In the genomic region with DNA sequence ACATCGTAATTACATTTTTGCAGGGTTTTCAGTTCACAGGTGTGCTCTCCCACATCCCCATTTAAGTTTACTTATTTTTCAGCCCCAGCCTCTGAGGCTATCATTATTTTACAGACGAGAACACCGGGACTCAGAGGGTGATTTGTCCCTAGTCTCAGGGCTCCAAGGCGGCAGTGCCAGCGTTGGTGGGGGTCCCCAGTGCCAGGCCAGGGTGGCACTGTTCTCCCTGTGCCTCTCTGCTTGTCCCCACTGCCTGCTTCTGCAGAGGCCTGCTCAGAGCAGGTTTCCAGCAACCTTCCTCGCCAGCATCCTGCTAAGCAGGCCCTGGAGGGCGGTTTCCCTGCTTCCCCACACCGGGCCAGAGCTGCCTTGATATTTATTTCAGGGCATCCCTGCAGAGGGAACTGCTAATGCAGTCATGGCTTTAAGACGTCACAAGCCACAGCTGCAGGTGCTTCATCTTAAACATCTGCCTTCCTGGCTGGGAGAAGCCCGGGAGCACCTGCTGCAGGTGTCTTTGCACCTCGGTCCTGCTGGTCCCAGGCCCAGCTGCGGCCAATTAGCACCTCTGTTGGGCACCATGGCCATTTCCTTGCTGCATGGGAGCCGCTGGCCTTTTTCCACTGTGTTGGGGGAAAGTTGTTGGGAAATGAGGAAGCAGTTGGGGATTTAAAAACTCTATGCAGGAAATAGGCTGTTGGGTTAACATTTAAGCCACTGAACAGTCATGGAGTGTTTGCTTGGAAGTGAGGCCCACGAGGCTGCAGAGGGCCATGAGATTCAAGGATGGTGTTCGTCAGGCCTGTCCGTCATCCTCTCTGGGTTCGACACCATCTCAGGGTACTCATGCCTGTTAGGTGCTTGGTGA, we compare ENCODE assay signal across 1 cellular context.
TF ChIP-seq lines count a peak whose summit lies in the region.

No MANE protein-coding gene starts in this region.

TF ChIP-seq in HepG2, 621 proteins besides CTCF, POLR2A, EP300 and RAD21 (continued from another document and continues in another):
- TF ChIP-seq IRF1 (CRISPR knock-in tag; IDR thresholded peaks at IDR 0.05; ENCODE audit: low read depth): no peak
- no peak for TF ChIP-seq ZNF776 (CRISPR knock-in tag; IDR thresholded peaks at IDR 0.05)
- TF ChIP-seq, protein P1, sequence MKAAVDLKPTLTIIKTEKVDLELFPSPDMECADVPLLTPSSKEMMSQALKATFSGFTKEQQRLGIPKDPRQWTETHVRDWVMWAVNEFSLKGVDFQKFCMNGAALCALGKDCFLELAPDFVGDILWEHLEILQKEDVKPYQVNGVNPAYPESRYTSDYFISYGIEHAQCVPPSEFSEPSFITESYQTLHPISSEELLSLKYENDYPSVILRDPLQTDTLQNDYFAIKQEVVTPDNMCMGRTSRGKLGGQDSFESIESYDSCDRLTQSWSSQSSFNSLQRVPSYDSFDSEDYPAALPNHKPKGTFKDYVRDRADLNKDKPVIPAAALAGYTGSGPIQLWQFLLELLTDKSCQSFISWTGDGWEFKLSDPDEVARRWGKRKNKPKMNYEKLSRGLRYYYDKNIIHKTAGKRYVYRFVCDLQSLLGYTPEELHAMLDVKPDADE (CRISPR knock-in tag; IDR thresholded peaks at IDR 0.05): no peak
- TF ChIP-seq ZMAT3 (CRISPR knock-in tag; conservative IDR thresholded peaks at IDR 0.05): peak; percentile 68; the same call in 1 of the 2 replicates
- peak; percentile 43; the same call in 1 of the 2 replicates for TF ChIP-seq CSRNP1 (CRISPR knock-in tag; IDR thresholded peaks at IDR 0.05)
- peak; percentile 82 for TF ChIP-seq ZMYM3 (CRISPR knock-in tag; IDR thresholded peaks at IDR 0.05)
- TF ChIP-seq FOXK1 (CRISPR knock-in tag; IDR thresholded peaks at IDR 0.05; ENCODE audit: borderline replicate concordance, low read depth): 0 out of 2 replicates have a peak, but pooled peaks have one; percentile 17
- no peak for TF ChIP-seq ZNF335 (CRISPR knock-in tag; IDR thresholded peaks at IDR 0.05)
- no peak for TF ChIP-seq ZNF362 (CRISPR knock-in tag; IDR thresholded peaks at IDR 0.05; ENCODE audit: borderline replicate concordance)
- TF ChIP-seq ARID5B (CRISPR knock-in tag; IDR thresholded peaks at IDR 0.05): peak; percentile 79
- no peak for TF ChIP-seq TGIF2 (CRISPR knock-in tag; IDR thresholded peaks at IDR 0.05)
- peak; percentile 80 for TF ChIP-seq PITX1 (CRISPR knock-in tag; IDR thresholded peaks at IDR 0.05)
- peak; percentile 70; the same call in 1 of the 2 replicates for TF ChIP-seq ZNF501 (CRISPR knock-in tag; IDR thresholded peaks at IDR 0.05)
- no peak for TF ChIP-seq KMT2B (CRISPR knock-in tag; IDR thresholded peaks at IDR 0.05)
- peak; percentile 36 for TF ChIP-seq GABPB1 (CRISPR knock-in tag; IDR thresholded peaks at IDR 0.05)
- no peak for TF ChIP-seq ZNF703 (CRISPR knock-in tag; IDR thresholded peaks at IDR 0.05; ENCODE audit: borderline replicate concordance)
- TF ChIP-seq TEAD3 (CRISPR knock-in tag; optimal IDR thresholded peaks at IDR 0.05; ENCODE audit: borderline replicate concordance): peak; percentile 39
- no peak for TF ChIP-seq FOXK2 (IDR thresholded peaks at IDR 0.05)
- no peak for TF ChIP-seq ATF6 (CRISPR knock-in tag; conservative IDR thresholded peaks at IDR 0.05)
- no peak for TF ChIP-seq POGK (CRISPR knock-in tag; conservative IDR thresholded peaks at IDR 0.05)
- TF ChIP-seq ZIK1 (CRISPR knock-in tag; IDR thresholded peaks at IDR 0.05; ENCODE audit: borderline replicate concordance, low read depth): no peak
- TF ChIP-seq ZFP36L2 (CRISPR knock-in tag; IDR thresholded peaks at IDR 0.05): no peak
- TF ChIP-seq NFATC3 (CRISPR knock-in tag; IDR thresholded peaks at IDR 0.05): no peak
- no peak for TF ChIP-seq ZNF724P (CRISPR knock-in tag; IDR thresholded peaks at IDR 0.05; ENCODE audit: borderline replicate concordance)
- TF ChIP-seq, protein P2, sequence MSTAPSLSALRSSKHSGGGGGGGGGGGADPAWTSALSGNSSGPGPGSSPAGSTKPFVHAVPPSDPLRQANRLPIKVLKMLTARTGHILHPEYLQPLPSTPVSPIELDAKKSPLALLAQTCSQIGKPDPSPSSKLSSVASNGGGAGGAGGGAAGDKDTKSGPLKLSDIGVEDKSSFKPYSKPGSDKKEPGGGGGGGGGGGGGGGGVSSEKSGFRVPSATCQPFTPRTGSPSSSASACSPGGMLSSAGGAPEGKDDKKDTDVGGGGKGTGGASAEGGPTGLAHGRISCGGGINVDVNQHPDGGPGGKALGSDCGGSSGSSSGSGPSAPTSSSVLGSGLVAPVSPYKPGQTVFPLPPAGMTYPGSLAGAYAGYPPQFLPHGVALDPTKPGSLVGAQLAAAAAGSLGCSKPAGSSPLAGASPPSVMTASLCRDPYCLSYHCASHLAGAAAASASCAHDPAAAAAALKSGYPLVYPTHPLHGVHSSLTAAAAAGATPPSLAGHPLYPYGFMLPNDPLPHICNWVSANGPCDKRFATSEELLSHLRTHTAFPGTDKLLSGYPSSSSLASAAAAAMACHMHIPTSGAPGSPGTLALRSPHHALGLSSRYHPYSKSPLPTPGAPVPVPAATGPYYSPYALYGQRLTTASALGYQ (CRISPR knock-in tag; IDR thresholded peaks at IDR 0.05): no peak
- peak; percentile 25; the same call in 1 of the 2 replicates for TF ChIP-seq ZNF292 (CRISPR knock-in tag; IDR thresholded peaks at IDR 0.05; ENCODE audit: borderline replicate concordance, low read depth)
- TF ChIP-seq ZSCAN22 (CRISPR knock-in tag; IDR thresholded peaks at IDR 0.05): no peak
- TF ChIP-seq TEF (CRISPR knock-in tag; IDR thresholded peaks at IDR 0.05): no peak
- no peak for TF ChIP-seq NAIF1 (CRISPR knock-in tag; IDR thresholded peaks at IDR 0.05; ENCODE audit: borderline replicate concordance)
- TF ChIP-seq SPEN (CRISPR knock-in tag; IDR thresholded peaks at IDR 0.05; ENCODE audit: low read depth): peak; percentile 84
- no peak for TF ChIP-seq THAP9 (CRISPR knock-in tag; IDR thresholded peaks at IDR 0.05; ENCODE audit: borderline replicate concordance)
